In the genomic region with DNA sequence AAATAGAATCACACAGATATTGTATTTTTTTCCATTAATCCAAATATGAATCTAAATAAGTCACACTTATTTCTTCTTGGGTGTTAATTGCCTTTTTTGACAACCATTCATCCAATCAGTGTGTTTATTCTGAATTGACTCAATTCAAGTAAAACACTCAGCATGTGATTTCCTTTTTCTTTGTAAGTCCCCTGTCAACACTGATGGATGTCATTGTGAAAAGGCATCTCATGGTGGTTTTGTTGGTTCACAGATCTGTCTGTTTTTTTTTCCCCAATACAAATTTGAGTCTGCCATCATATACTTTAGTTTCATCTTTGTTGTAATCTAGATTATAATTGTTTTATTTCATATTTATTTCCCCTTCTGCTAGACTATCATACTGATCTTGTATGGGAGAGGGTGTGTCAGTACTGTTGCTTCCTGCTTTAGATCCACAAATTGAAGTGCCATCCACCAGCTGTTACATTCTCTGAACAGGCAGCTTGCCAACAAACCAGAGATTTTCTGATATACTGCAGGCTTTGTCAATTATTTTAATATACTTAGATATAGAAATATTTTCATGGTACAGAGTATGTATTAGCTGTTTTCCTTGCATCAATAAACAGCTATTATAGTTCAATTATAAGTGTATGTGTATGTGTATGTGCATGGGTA, we compare ENCODE assay signal across 21 cellular contexts.
A peak's percentile ranks its signal among the peaks of the same experiment; 100 is the strongest.
DNase-seq lines count a peak whose midpoint lies in the region; ATAC-seq, FAIRE-seq and TF ChIP-seq lines count a peak whose summit lies in the region.
"Had no signal": no experiment of that assay in that cellular context is flagged by ENCODE, and none has a peak within 500 bp of the region (broad histone marks: within the 10 kb centered on the region; RNA-seq: fewer than 3 reads in every experiment).

No MANE protein-coding gene starts in this region.

- H3K27ac ChIP-seq in A549 = no peak overlapping the region
- no peak overlapping the region for H3K27ac ChIP-seq in pancreas
- H3K27ac ChIP-seq: brain microvascular endothelial cell, KMS-11, right atrium auricular region had no signal

- no peaks in the 10 kb centered on the region for H3K27me3 ChIP-seq in pancreas
- H3K27me3 ChIP-seq: brain microvascular endothelial cell, right atrium auricular region had no signal

- ATAC-seq in A549 = no peak
- peak; percentile 51; the same call in 2 of the 3 replicates for ATAC-seq in SK-N-SH treated with all-trans-retinoic acid at 6 μM for 48 hours
- ATAC-seq in activated T-helper 17 cell treated with anti-CD3 and anti-CD28 coated beads, Interleukin-2, amount 50 U/mL, for 72 hours (replicated peaks) = no peak
- no peak for ATAC-seq in pancreas
- ATAC-seq: activated CD4-positive, CD25-positive, alpha-beta regulatory T cell treated with anti-CD3 and anti-CD28 coated beads, Interleukin-2, amount 50 U/mL, for 24 hours; activated naive CD4-positive, alpha-beta T cell treated with anti-CD3 and anti-CD28 coated beads, Interleukin-2, amount 50 U/mL, for 72 hours; natural killer cell had no signal

- no peaks in the 10 kb centered on the region for H3K36me3 Mint-ChIP-seq in activated T-helper 17 cell treated with anti-CD3 and anti-CD28 coated beads, Interleukin-2, amount 50 U/mL, for 72 hours (ENCODE audit: low read depth)
- H3K36me3 Mint-ChIP-seq: activated naive CD4-positive, alpha-beta T cell treated with anti-CD3 and anti-CD28 coated beads, Interleukin-2, amount 50 U/mL, for 72 hours had no signal

- FAIRE-seq in A549 (lab: Jason Lieb, UNC) (peak; percentile 81), pancreas (lab: Jason Lieb, UNC) (no peak)
- FAIRE-seq: A204.1, G401.6 had no signal

- intact Hi-C loops in pancreas (cut with DNase I) = no loop called here

- POLR2A ChIA-PET in A549 (lab: Yijun Ruan, JAX) = no interaction called here

- DNase-seq in A549 (ENCODE audit: low read depth in 1 of 2, low spot score in 1 of 2) (no peak), NCI-H1105 treated with DMSO at 0.1 percent for 48 hours (lab: John Stamatoyannopoulos, UW) (peak; percentile 82), NCI-H345 treated with DMSO at 0.1 percent for 48 hours (lab: John Stamatoyannopoulos, UW; ENCODE audit: unreplicated experiment) (peak; percentile 86), SW 1271 (lab: John Stamatoyannopoulos, UW) (no peak), pancreas (no peak)
- no peak for DNase-seq in activated CD8-positive, alpha-beta memory T cell treated with anti-CD3 and anti-CD28 coated beads for 24 hours
- DNase-seq: activated CD8-positive, alpha-beta memory T cell treated with anti-CD3 and anti-CD28 coated beads, Interleukin-2, amount 50 U/mL, for 48 hours; brain microvascular endothelial cell; CD4-positive, alpha-beta T cell; natural killer cell; NCI-H226; stimulated activated CD4-positive, alpha-beta T cell treated with anti-CD3 and anti-CD28 coated beads, Interleukin-1b, Interleukin-23, amount 100 ng/mL, for 48 hours; T-helper 2 cell had no signal

- H3K36me3 ChIP-seq in pancreas = no peaks in the 10 kb centered on the region
- H3K36me3 ChIP-seq: brain microvascular endothelial cell, right atrium auricular region had no signal

- H3K27ac Mint-ChIP-seq in activated T-helper 17 cell treated with anti-CD3 and anti-CD28 coated beads, Interleukin-2, amount 50 U/mL, for 72 hours = no peak overlapping the region
- H3K27ac Mint-ChIP-seq: activated naive CD4-positive, alpha-beta T cell treated with anti-CD3 and anti-CD28 coated beads, Interleukin-2, amount 50 U/mL, for 72 hours; CD4-positive, alpha-beta T cell; natural killer cell had no signal

- H3K4me1 ChIP-seq in A549 (peaks cover 11% of the 10 kb centered on the region), pancreas (no peaks in the 10 kb centered on the region)
- H3K4me1 ChIP-seq: right atrium auricular region had no signal

- H3K9me3 ChIP-seq in A549 (no peaks in the 10 kb centered on the region), pancreas (no peaks in the 10 kb centered on the region)
- H3K9me3 ChIP-seq: right atrium auricular region had no signal

- TF ChIP-seq EP300 in A549 (IDR thresholded peaks at IDR 0.05) = no peak

- H3K27me3 Mint-ChIP-seq in activated T-helper 17 cell treated with anti-CD3 and anti-CD28 coated beads, Interleukin-2, amount 50 U/mL, for 72 hours = no peaks in the 10 kb centered on the region
- H3K27me3 Mint-ChIP-seq: CD4-positive, alpha-beta T cell had no signal

- no peak overlapping the region for H3K4me2 ChIP-seq in A549
- H3K4me2 ChIP-seq: KMS-11 had no signal

- H3K9me3 Mint-ChIP-seq in activated T-helper 17 cell treated with anti-CD3 and anti-CD28 coated beads, Interleukin-2, amount 50 U/mL, for 72 hours = peaks cover 25% of the 10 kb centered on the region

- no peaks in the 10 kb centered on the region for H3K4me1 Mint-ChIP-seq in activated T-helper 17 cell treated with anti-CD3 and anti-CD28 coated beads, Interleukin-2, amount 50 U/mL, for 72 hours
- H3K4me1 Mint-ChIP-seq: natural killer cell had no signal

- no peak for TF ChIP-seq CTCF in A549 (IDR thresholded peaks at IDR 0.05)
- TF ChIP-seq CTCF in pancreas (IDR thresholded peaks at IDR 0.05) = no peak

- CTCF ChIA-PET in A549 (lab: Yijun Ruan, JAX) = no interaction called here

- no peak for TF ChIP-seq RAD21 in A549 (conservative IDR thresholded peaks at IDR 0.05 in 1 of 2, IDR thresholded peaks at IDR 0.05 in 1 of 2)

- H3K4me3 Mint-ChIP-seq in activated T-helper 17 cell treated with anti-CD3 and anti-CD28 coated beads, Interleukin-2, amount 50 U/mL, for 72 hours = no peak overlapping the region
- H3K4me3 Mint-ChIP-seq: CD4-positive, alpha-beta T cell; natural killer cell had no signal

- TF ChIP-seq POLR2A in A549 (IDR thresholded peaks at IDR 0.05; ENCODE audit: low read length) = no peak

- H3K4me3 ChIP-seq in A549 (no peak overlapping the region), pancreas (no peak overlapping the region)
- H3K4me3 ChIP-seq: right atrium auricular region had no signal

TF ChIP-seq in A549, 52 proteins besides CTCF, POLR2A, EP300 and RAD21 (continues in another document):
- TF ChIP-seq RFX5 (IDR thresholded peaks at IDR 0.05) (no peak), MAFK (IDR thresholded peaks at IDR 0.05; ENCODE audit: partially characterized antibody) (no peak), MYC (IDR thresholded peaks at IDR 0.05; ENCODE audit: borderline replicate concordance, low read length) (no peak), CEBPB (IDR thresholded peaks at IDR 0.05) (no peak), CHD2 (IDR thresholded peaks at IDR 0.05; ENCODE audit: low read length, partially characterized antibody) (no peak), JUN (IDR thresholded peaks at IDR 0.05) (no peak), BHLHE40 (IDR thresholded peaks at IDR 0.05; ENCODE audit: low read depth, low read length) (no peak), E2F6 (IDR thresholded peaks at IDR 0.05; ENCODE audit: borderline replicate concordance, low read depth) (no peak), PHF8 (IDR thresholded peaks at IDR 0.05; ENCODE audit: borderline replicate concordance, low read depth) (no peak), GATA3 (IDR thresholded peaks at IDR 0.05; ENCODE audit: borderline replicate concordance) (no peak), ZFP36 (IDR thresholded peaks at IDR 0.05; ENCODE audit: borderline replicate concordance, partially characterized antibody) (no peak), NFE2L2 (conservative IDR thresholded peaks at IDR 0.05; ENCODE audit: low read length) (no peak), CHD4 (IDR thresholded peaks at IDR 0.05; ENCODE audit: borderline replicate concordance) (no peak), TP53 (CRISPR knock-in tag; IDR thresholded peaks at IDR 0.05) (no peak), FOXS1 (CRISPR knock-in tag; IDR thresholded peaks at IDR 0.05) (no peak)

TF ChIP-seq in SK-N-SH treated with all-trans-retinoic acid at 6 μM for 48 hours, 23 proteins besides CTCF, POLR2A, EP300 and RAD21:
- TF ChIP-seq TCF4 (CRISPR knock-in tag; IDR thresholded peaks at IDR 0.05; ENCODE audit: borderline replicate concordance) (peak; percentile 85), ISL1 (CRISPR knock-in tag; IDR thresholded peaks at IDR 0.05) (peak; percentile 26; the same call in 1 of the 2 replicates), ESRRG (CRISPR knock-in tag; IDR thresholded peaks at IDR 0.05) (no peak), TSHZ2 (CRISPR knock-in tag; IDR thresholded peaks at IDR 0.05) (0 out of 2 replicates have a peak, but pooled peaks have one; percentile 54)

Comparison
In these comparisons a context has a peak if more than half of its experiments do, and no peak if none do; other contexts are left out.
1. DNase-seq: peak in NCI-H1105 treated with DMSO at 0.1 percent for 48 hours (single experiment) and NCI-H345 treated with DMSO at 0.1 percent for 48 hours (single experiment); none in A549 (0 of 2), SW 1271 (0 of 2), pancreas (0 of 6) and activated CD8-positive, alpha-beta memory T cell treated with anti-CD3 and anti-CD28 coated beads for 24 hours (single experiment).